In genomic region chr16:17277981-17278381, GRCh38 we compare ENCODE assay signal across 9 cellular contexts.
DNase-seq lines count a peak whose midpoint lies in the region; ATAC-seq, FAIRE-seq and TF ChIP-seq lines count a peak whose summit lies in the region.
"Had no signal": no experiment of that assay in that cellular context is flagged by ENCODE, and none has a peak within 500 bp of the region (broad histone marks: within the 10 kb centered on the region; RNA-seq: fewer than 3 reads in every experiment).

No MANE protein-coding gene starts in this region.

- no peaks in the 10 kb centered on the region for H3K27me3 ChIP-seq in foreskin keratinocyte

- H3K4me1 ChIP-seq in foreskin keratinocyte: peaks cover 4% of the 10 kb centered on the region

- DNase-seq in GM10248 (ENCODE audit: extremely low spot score): peak; percentile 48
- DNase-seq in NCI-H510A treated with DMSO at 0.1 percent for 48 hours (lab: John Stamatoyannopoulos, UW): peak; percentile 89
- peak in 1 of 2 donors; percentile 6 for DNase-seq in foreskin keratinocyte
- DNase-seq in pons (ENCODE audit: low spot score): peak; percentile 47
- DNase-seq in cerebellar nuclear complex (lab: John Stamatoyannopoulos, UW): no peak
- no peak for DNase-seq in H54 (ENCODE audit: insufficient read length, low spot score)
- no peak for DNase-seq in CD1c-positive myeloid dendritic cell (ENCODE audit: extremely low spot score)
- DNase-seq: SW 1271 had no signal

- FAIRE-seq in H54 (lab: Jason Lieb, UNC): no peak

- TF ChIP-seq CTCF in GM10248 (IDR thresholded peaks at IDR 0.05; ENCODE audit: control extremely low read depth, extremely low read depth, low read depth, missing control alignments) (peak; percentile 73), foreskin keratinocyte (conservative IDR thresholded peaks at IDR 0.05) (peak; percentile 47)

- CTCF ChIA-PET in GM10248 (lab: Yijun Ruan, JAX): interaction anchor here (0.7 to 4.5 kb wide), 19 partner anchors 9 to 279 kb away, joined by 3 to 32 read pairs (median 6); no protein-coding TSS in a partner anchor

- no peak for TF ChIP-seq POLR2A in H54 (IDR thresholded peaks at IDR 0.05; ENCODE audit: low read depth, low read length)

- no peak overlapping the region for H3K27ac ChIP-seq in foreskin keratinocyte

- POLR2A ChIA-PET in GM10248 (lab: Yijun Ruan, JAX): no interaction called here

- ATAC-seq in foreskin keratinocyte (no peak), HG02610 (IDR thresholded peaks at IDR 0.05; ENCODE audit: unreplicated experiment) (no peak)

Comparison
In these comparisons a context has a peak if more than half of its experiments do, and no peak if none do; other contexts are left out.
1. DNase-seq: peak in GM10248 (single experiment), NCI-H510A treated with DMSO at 0.1 percent for 48 hours (single experiment) and pons (single experiment); none in cerebellar nuclear complex (0 of 2), H54 (single experiment) and CD1c-positive myeloid dendritic cell (single experiment).